In the genomic region with DNA sequence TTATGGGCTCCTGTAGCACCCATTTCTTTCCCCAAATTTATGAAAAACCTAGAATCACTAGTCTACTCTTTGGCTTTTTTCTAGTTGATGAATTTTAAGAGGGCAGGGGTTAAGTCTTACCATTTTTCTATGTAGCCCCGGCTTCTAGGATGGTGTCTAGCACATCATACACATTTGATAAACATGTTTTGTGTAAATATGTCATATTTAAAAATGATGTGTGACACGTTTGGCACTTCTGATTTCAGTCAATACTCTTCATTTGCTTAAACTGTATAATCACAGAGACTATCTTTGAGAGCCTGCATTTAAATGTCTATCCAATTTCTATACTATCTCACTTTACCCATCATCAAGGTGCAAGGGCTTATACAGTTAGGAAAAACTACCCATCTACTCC, we compare ENCODE assay signal across 33 cellular contexts.
DNase-seq lines count a peak whose midpoint lies in the region; ATAC-seq and TF ChIP-seq lines count a peak whose summit lies in the region.
"Had no signal": no experiment of that assay in that cellular context is flagged by ENCODE, and none has a peak within 500 bp of the region (broad histone marks: within the 10 kb centered on the region; RNA-seq: fewer than 3 reads in every experiment).

No MANE protein-coding gene starts in this region.

- no TSS peak for BruUV-seq in IMR-90 (replicated peaks; lab: Mats Ljungman, UMichigan)

- H4K20me1 ChIP-seq in IMR-90 (ENCODE audit: insufficient read depth, low read length) (no peaks in the 10 kb centered on the region), neural cell (ENCODE audit: insufficient read depth) (no peaks in the 10 kb centered on the region)
- H4K20me1 ChIP-seq: BLaER1; BLaER1 treated with 17β-estradiol and CSF1 and Interleukin-3, amounts not matched to agents 10 nM and 100 nM had no signal

- no peaks in the 10 kb centered on the region for H3K9me2 ChIP-seq in neural cell (ENCODE audit: insufficient read depth, low read length)

- H3K4me1 ChIP-seq in IMR-90 (ENCODE audit: control insufficient read depth, insufficient read depth, low read length) (peaks cover 21% of the 10 kb centered on the region; the same call in 1 of the 2 replicates), endodermal cell (ENCODE audit: control insufficient read depth, insufficient read depth, low read length) (peaks cover 34% of the 10 kb centered on the region)
- H3K4me1 ChIP-seq: A549, BLaER1 had no signal

- H2AK5ac ChIP-seq in IMR-90 (ENCODE audit: low read depth, low read length): no peak overlapping the region

- H2BK120ac ChIP-seq in IMR-90 (ENCODE audit: low read depth, low read length): peak overlapping the region; percentile 33; the same call in 1 of the 2 replicates

- H3K27ac ChIP-seq in IMR-90 (ENCODE audit: insufficient read depth, low read length) (no peak overlapping the region), endodermal cell (ENCODE audit: low read depth, low read length) (no peak overlapping the region), neural cell (ENCODE audit: low read length) (no peak overlapping the region)
- H3K27ac ChIP-seq: 22Rv1; A549; BLaER1; BLaER1 treated with 17β-estradiol and CSF1 and Interleukin-3, amounts not matched to agents 10 nM and 100 nM; C4-2B had no signal

- H3K36me3 Mint-ChIP-seq in endodermal cell (ENCODE audit: low read depth): peaks cover 24% of the 10 kb centered on the region
- H3K36me3 Mint-ChIP-seq: CD14-positive monocyte; CD4-positive, alpha-beta memory T cell; CD4-positive, CD25-positive, alpha-beta regulatory T cell; CD8-positive, alpha-beta memory T cell; CD8-positive, alpha-beta T cell had no signal

- ATAC-seq in IMR-90 (ENCODE audit: low read depth) (no peak), HG03378 (IDR thresholded peaks at IDR 0.05; ENCODE audit: unreplicated experiment) (no peak)
- ATAC-seq: A549; CD8-positive, alpha-beta T cell had no signal

- TF ChIP-seq RAD21 in IMR-90 (IDR thresholded peaks at IDR 0.05; ENCODE audit: low read length): no peak
- no peak for TF ChIP-seq RAD21 in neural cell (conservative IDR thresholded peaks at IDR 0.05)

- H3K9me3 ChIP-seq in IMR-90 (ENCODE audit: control insufficient read depth, insufficient read depth, low read length) (no peaks in the 10 kb centered on the region), endodermal cell (ENCODE audit: control insufficient read depth, low read length) (peaks cover 39% of the 10 kb centered on the region), neural cell (ENCODE audit: low read length) (no peaks in the 10 kb centered on the region)
- H3K9me3 ChIP-seq: BE2C, BLaER1, Caco-2 had no signal

- H3K9ac ChIP-seq in IMR-90 (ENCODE audit: low read depth, low read length) (no peak overlapping the region), endodermal cell (ENCODE audit: extremely low read depth, low read length, poor library complexity, severe bottlenecking) (no peak overlapping the region), neural cell (ENCODE audit: low read length) (no peak overlapping the region)
- H3K9ac ChIP-seq: BLaER1; BLaER1 treated with 17β-estradiol and CSF1 and Interleukin-3, amounts not matched to agents 10 nM and 100 nM had no signal

- no peak overlapping the region for H2AK9ac ChIP-seq in IMR-90 (replicated peaks; ENCODE audit: low read depth, low read length, poor library complexity)

- peak overlapping the region; percentile 89 for H2BK20ac ChIP-seq in IMR-90 (ENCODE audit: low read depth, low read length)

- H2BK15ac ChIP-seq in IMR-90 (ENCODE audit: low read depth, low read length): no peak overlapping the region

- dilution Hi-C loops in IMR-90 (cut with HindIII; ENCODE audit: low sequenced_read_pairs, unreplicated experiment): no loop called here

- POLR2A ChIA-PET in IMR-90 (lab: Charles Lee; ENCODE audit: unreplicated experiment): no interaction called here

- H3K4me2 ChIP-seq in IMR-90 (ENCODE audit: low read depth, low read length) (no peak overlapping the region), neural cell (ENCODE audit: low read length) (no peak overlapping the region)
- H3K4me2 ChIP-seq: A549; BLaER1; BLaER1 treated with 17β-estradiol and CSF1 and Interleukin-3, amounts not matched to agents 10 nM and 100 nM had no signal

- no peak overlapping the region for H3K23ac ChIP-seq in IMR-90 (ENCODE audit: low read depth, low read length)

- H3K4me3 ChIP-seq in IMR-90 (ENCODE audit: insufficient read depth, low read depth, low read length) (no peak overlapping the region), endodermal cell (ENCODE audit: low read length) (peak overlapping the region; percentile 39), neural cell (ENCODE audit: low read length) (no peak overlapping the region)
- H3K4me3 ChIP-seq: A549; BLaER1; BLaER1 treated with 17β-estradiol and CSF1 and Interleukin-3, amounts not matched to agents 10 nM and 100 nM had no signal

- peak overlapping the region; percentile 67; the same call in 1 of the 2 replicates for H3K18ac ChIP-seq in IMR-90 (ENCODE audit: low read depth, low read length)

- no peaks in the 10 kb centered on the region for H3F3A ChIP-seq in neural cell (ENCODE audit: insufficient read depth, low read length, poor library complexity, severe bottlenecking)

- no peaks in the 10 kb centered on the region for H3K79me1 ChIP-seq in IMR-90 (ENCODE audit: low read depth in 1 of 2, low read length in 2 of 2)

- H3K9me1 ChIP-seq in IMR-90 (ENCODE audit: insufficient read depth, low read length): peaks cover 15% of the 10 kb centered on the region

- H2AFZ ChIP-seq in IMR-90 (replicated peaks; ENCODE audit: low read length, poor library complexity) (no peak overlapping the region), neural cell (ENCODE audit: low read depth, low read length) (no peak overlapping the region)

- intact Hi-C loops in IMR-90 (cut with micrococcal nuclease): no loop called here

- H4K8ac ChIP-seq in IMR-90 (ENCODE audit: low read depth in 2 of 2, low read length in 2 of 2): no peak overlapping the region; a peak in 1 of 4 replicates

- peak overlapping the region; percentile 72; the same call in 1 of the 2 replicates for H4K5ac ChIP-seq in IMR-90 (ENCODE audit: low read depth, low read length)

- no peaks in the 10 kb centered on the region for H3K79me2 ChIP-seq in neural cell (replicated peaks; ENCODE audit: insufficient read depth, low read length)

- DNase-seq in IMR-90 (no peak), endodermal cell (no peak), HuH-7.5 (ENCODE audit: low spot score) (no peak)
- DNase-seq in activated CD4-positive, alpha-beta T cell treated with anti-CD3 and anti-CD28 coated beads for 48 hours: no peak
- DNase-seq: 8988T; ACHN; AML-193; BE2C; C1 segment of cervical spinal cord; Caco-2; Calu3; CD4-positive, alpha-beta memory T cell; CD4-positive, alpha-beta T cell; CD4-positive, CD25-positive, alpha-beta regulatory T cell; CD8-positive, alpha-beta memory T cell; CD8-positive, alpha-beta T cell; COR-L47; DMS 273 treated with DMSO at 0.1 percent for 48 hours; DMS153; DMS53; DMS79; DMS79 treated with DMSO at 0.1 percent for 48 hours; DND-41; EL had no signal

- H3K4me3 Mint-ChIP-seq in endodermal cell: no peak overlapping the region
- H3K4me3 Mint-ChIP-seq: B cell; CD14-positive monocyte; CD4-positive, alpha-beta memory T cell; CD4-positive, alpha-beta T cell; CD4-positive, CD25-positive, alpha-beta regulatory T cell; CD8-positive, alpha-beta memory T cell; CD8-positive, alpha-beta T cell had no signal

- peaks cover 56% of the 10 kb centered on the region for H3K4me1 Mint-ChIP-seq in endodermal cell
- H3K4me1 Mint-ChIP-seq: B cell; CD14-positive monocyte; CD4-positive, alpha-beta memory T cell; CD4-positive, CD25-positive, alpha-beta regulatory T cell; CD8-positive, alpha-beta memory T cell had no signal

- peak overlapping the region; percentile 30 for H3K27ac Mint-ChIP-seq in endodermal cell
- H3K27ac Mint-ChIP-seq: B cell; CD14-positive monocyte; CD4-positive, alpha-beta memory T cell; CD4-positive, alpha-beta T cell; CD4-positive, CD25-positive, alpha-beta regulatory T cell; CD8-positive, alpha-beta memory T cell; CD8-positive, alpha-beta T cell had no signal

- H3K14ac ChIP-seq in IMR-90 (replicated peaks; ENCODE audit: low read depth, low read length): no peak overlapping the region

- no peak overlapping the region for H4K91ac ChIP-seq in IMR-90 (ENCODE audit: insufficient read depth, low read depth, low read length)

- no peaks in the 10 kb centered on the region for H3K36me3 ChIP-seq in IMR-90 (ENCODE audit: control insufficient read depth, insufficient read depth, low read length)
- peaks cover under 1% of the 10 kb centered on the region for H3K36me3 ChIP-seq in endodermal cell (ENCODE audit: control insufficient read depth, insufficient read depth, low read length)
- H3K36me3 ChIP-seq in neural cell (ENCODE audit: insufficient read depth, low read length): no peaks in the 10 kb centered on the region
- H3K36me3 ChIP-seq: BE2C; BLaER1; BLaER1 treated with 17β-estradiol and CSF1 and Interleukin-3, amounts not matched to agents 10 nM and 100 nM had no signal

- H2BK5ac ChIP-seq in IMR-90 (ENCODE audit: low read depth, low read length, poor library complexity, severe bottlenecking): no peak overlapping the region

- H3K4ac ChIP-seq in IMR-90 (ENCODE audit: low read depth, low read length): no peak overlapping the region

- peak; percentile 52 for TF ChIP-seq EP300 in neural cell (conservative IDR thresholded peaks at IDR 0.05; ENCODE audit: poor library complexity, severe bottlenecking)

- no peak overlapping the region for H3K56ac ChIP-seq in IMR-90 (ENCODE audit: extremely low read depth, insufficient read depth, low read length)

- H3K27me3 Mint-ChIP-seq in endodermal cell (ENCODE audit: insufficient read depth): no peaks in the 10 kb centered on the region
- H3K27me3 Mint-ChIP-seq: B cell; CD4-positive, alpha-beta memory T cell; CD4-positive, alpha-beta T cell; CD4-positive, CD25-positive, alpha-beta regulatory T cell; CD8-positive, alpha-beta memory T cell had no signal

- peaks cover 40% of the 10 kb centered on the region for H3K9me3 Mint-ChIP-seq in endodermal cell
- H3K9me3 Mint-ChIP-seq: CD4-positive, alpha-beta T cell had no signal

- TF ChIP-seq CTCF in IMR-90 (conservative IDR thresholded peaks at IDR 0.05; ENCODE audit: low read depth, low read length) (no peak), endodermal cell (conservative IDR thresholded peaks at IDR 0.05) (no peak), neural cell (IDR thresholded peaks at IDR 0.05; ENCODE audit: poor library complexity, severe bottlenecking) (no peak)

- TF ChIP-seq POLR2A in IMR-90 (IDR thresholded peaks at IDR 0.05; ENCODE audit: low read depth, low read length): no peak

- CTCF ChIA-PET in IMR-90 (lab: Yijun Ruan, JAX): no interaction called here

- in situ Hi-C loops in IMR-90 (cut with MboI; ENCODE audit: low sequenced_read_pairs): no loop called here

- no peaks in the 10 kb centered on the region for H3K27me3 ChIP-seq in IMR-90 (ENCODE audit: control insufficient read depth, insufficient read depth, low read length)
- no peaks in the 10 kb centered on the region for H3K27me3 ChIP-seq in endodermal cell (ENCODE audit: control insufficient read depth, insufficient read depth, low read length, poor library complexity, severe bottlenecking)
- no peaks in the 10 kb centered on the region for H3K27me3 ChIP-seq in neural cell (ENCODE audit: insufficient read depth, low read depth, low read length)
- H3K27me3 ChIP-seq: BE2C; BLaER1; BLaER1 treated with 17β-estradiol and CSF1 and Interleukin-3, amounts not matched to agents 10 nM and 100 nM had no signal

- WGBS in IMR-90 (ENCODE audit: extremely low coverage in 2 of 2, insufficient read length in 1 of 2), 2 experiments: no CpG with 5 or more reads among the region's 2 CpGs
- WGBS in endodermal cell (ENCODE audit: insufficient coverage in 1 of 2, insufficient read length in 1 of 2), 2 experiments: 92% methylated on average over 2 of the region's 2 CpGs; no CpG with 5 or more reads in 1 of the 2 experiments
